In the genomic region with DNA sequence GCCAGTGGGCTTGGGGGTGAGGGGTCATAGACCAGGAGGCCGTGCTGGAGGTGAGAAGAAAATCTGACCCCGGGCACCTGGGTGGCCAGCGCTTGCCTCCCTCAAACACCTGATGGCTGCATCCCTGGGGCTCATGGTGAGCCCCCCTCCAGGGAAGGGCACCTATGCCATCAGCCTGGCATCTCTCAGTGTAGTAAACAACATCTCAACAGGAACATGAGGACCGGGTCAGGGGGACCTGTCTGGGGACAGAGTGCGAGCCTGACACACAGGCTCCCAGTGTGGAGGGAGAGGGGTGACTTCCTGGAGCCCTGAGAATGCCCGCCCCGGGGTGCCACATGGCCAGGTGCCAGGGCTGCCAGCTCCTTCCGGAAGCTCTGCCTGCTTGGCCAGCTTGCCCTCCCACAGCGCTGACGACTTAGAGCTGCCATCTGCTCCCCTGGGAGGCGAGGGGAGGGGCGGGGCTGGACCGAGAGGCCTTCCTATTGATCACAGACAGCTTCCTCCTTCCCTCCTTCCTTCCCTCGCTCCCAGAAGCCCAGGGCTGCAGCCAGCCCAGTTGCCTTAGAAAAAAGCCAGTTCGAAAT, we compare ENCODE assay signal across 10 cellular contexts. TPM values are rescaled to one million over a fixed set of nuclear protein-coding genes. Genes with fewer than 3 reads are reported as not detected.
DNase-seq lines count a peak whose midpoint lies in the region; ATAC-seq and TF ChIP-seq lines count a peak whose summit lies in the region.
"Had no signal": no experiment of that assay in that cellular context is flagged by ENCODE, and none has a peak within 500 bp of the region (broad histone marks: within the 10 kb centered on the region; RNA-seq: fewer than 3 reads in every experiment).

No MANE protein-coding gene starts in this region.

- peak; percentile 50 to 56 for ATAC-seq in stimulated activated naive B cell treated with anti-CD40 and anti-IgM and Interleukin-4, amounts not matched to agents 10 μg/mL and 1 μg/mL and 100 μg/mL, for 72 hours (replicated peaks)
- ATAC-seq in GM19324 (IDR thresholded peaks at IDR 0.05; ENCODE audit: low FRiP score, unreplicated experiment) = no peak
- no peak for ATAC-seq in GM18517 (IDR thresholded peaks at IDR 0.05; ENCODE audit: unreplicated experiment)

- H3K27me3 Mint-ChIP-seq in stimulated activated naive B cell treated with anti-CD40 and anti-IgM and Interleukin-4, amounts not matched to agents 10 μg/mL and 1 μg/mL and 100 μg/mL, for 72 hours = peaks cover 19 to 41% of the 10 kb centered on the region in 2 donors

- H3K9me3 Mint-ChIP-seq in stimulated activated naive B cell treated with anti-CD40 and anti-IgM and Interleukin-4, amounts not matched to agents 10 μg/mL and 1 μg/mL and 100 μg/mL, for 72 hours = no peaks in the 10 kb centered on the region

- peak overlapping the region; percentile 70 for H3K27ac Mint-ChIP-seq in stimulated activated naive B cell treated with anti-CD40 and anti-IgM and Interleukin-4, amounts not matched to agents 10 μg/mL and 1 μg/mL and 100 μg/mL, for 72 hours

- peak; percentile 22 for DNase-seq in activated CD4-positive, alpha-beta T cell treated with anti-CD3 and anti-CD28 coated beads, Interleukin-2, amount 50 U/mL, for 1 hour
- DNase-seq in activated CD4-positive, alpha-beta T cell treated with anti-CD3 and anti-CD28 coated beads for 48 hours = no peak
- DNase-seq in NCI-H69 (lab: John Stamatoyannopoulos, UW) (peak; percentile 98), dorsolateral prefrontal cortex (peak; percentile 36 to 87 (median 76))
- DNase-seq in stimulated activated naive B cell treated with anti-CD40 and anti-IgM and Interleukin-4, amounts not matched to agents 10 μg/mL and 1 μg/mL and 100 μg/mL, for 72 hours = peak; percentile 47
- DNase-seq in central memory CD4-positive, alpha-beta T cell = no peak

- H3K27me3 ChIP-seq in dorsolateral prefrontal cortex = no peaks in the 10 kb centered on the region
- H3K27me3 ChIP-seq: ovary had no signal

- H3K4me1 Mint-ChIP-seq in stimulated activated naive B cell treated with anti-CD40 and anti-IgM and Interleukin-4, amounts not matched to agents 10 μg/mL and 1 μg/mL and 100 μg/mL, for 72 hours = peaks cover 25 to 26% of the 10 kb centered on the region in 2 donors

- peak overlapping the region in 56 of 59 donors; percentile 2 to 86 (median 70) for H3K27ac ChIP-seq in dorsolateral prefrontal cortex
- H3K27ac ChIP-seq: ovary had no signal

- H3K4me3 Mint-ChIP-seq in stimulated activated naive B cell treated with anti-CD40 and anti-IgM and Interleukin-4, amounts not matched to agents 10 μg/mL and 1 μg/mL and 100 μg/mL, for 72 hours = peak overlapping the region in 1 of 2 donors; percentile 39

- intact Hi-C loops in dorsolateral prefrontal cortex (cut with DNase I) = no loop called here

- peak overlapping the region in 1 of 59 donors; percentile 8 for H3K4me3 ChIP-seq in dorsolateral prefrontal cortex
- H3K4me3 ChIP-seq: ovary had no signal

- no peak for TF ChIP-seq CTCF in dorsolateral prefrontal cortex (IDR thresholded peaks at IDR 0.05 in 54 of 56, conservative IDR thresholded peaks at IDR 0.05 in 2 of 56; ENCODE audit: low read depth in 1 of 56, partially characterized antibody in 56 of 56)

- peaks cover 6 to 17% of the 10 kb centered on the region in 2 donors for H3K36me3 Mint-ChIP-seq in stimulated activated naive B cell treated with anti-CD40 and anti-IgM and Interleukin-4, amounts not matched to agents 10 μg/mL and 1 μg/mL and 100 μg/mL, for 72 hours

RNA-seq across cellular contexts. Expression of a gene that starts 12.3 kb away (rescaled TPM):
- total RNA-seq in dorsolateral prefrontal cortex = 100 to 1,000 TPM in 114 of 120 experiments, 10 to 100 TPM in 6; 59.6 to 264 (median 153) TPM

RNA-seq across cellular contexts. Expression of a gene that starts 23.7 kb away (rescaled TPM):
- 10 to 100 TPM; 32.0 to 61.9 (median 46.1) TPM for total RNA-seq in dorsolateral prefrontal cortex

RNA-seq across cellular contexts. Expression of a gene that starts 23.9 kb away (rescaled TPM):
- 10 to 100 TPM in 119 of 120 experiments, 1 to 10 TPM in 1; 9.5 to 21.4 (median 15.8) TPM for total RNA-seq in dorsolateral prefrontal cortex

RNA-seq across cellular contexts. Expression of a gene that starts 31.5 kb away (rescaled TPM):
- total RNA-seq in dorsolateral prefrontal cortex = 10 to 100 TPM in 119 of 120 experiments, 1 to 10 TPM in 1; 8.9 to 40.2 (median 19.5) TPM

RNA-seq across cellular contexts. Expression of a gene that starts 39.5 kb away (rescaled TPM):
- 10 to 100 TPM in 58 of 120 experiments, 1 to 10 TPM in 62; 5.8 to 17.7 (median 9.9) TPM for total RNA-seq in dorsolateral prefrontal cortex
- total RNA-seq: T-helper 2 cell treated with Interferon-gamma antibody and Interleukin-4, amounts not matched to agents 100 ng/mL and 5 ng/mL, for 36 hours had no signal

Comparison
In these comparisons a context has a peak if more than half of its experiments do, and no peak if none do; other contexts are left out.
1. DNase-seq: peak in activated CD4-positive, alpha-beta T cell treated with anti-CD3 and anti-CD28 coated beads, Interleukin-2, amount 50 U/mL, for 1 hour (single experiment), NCI-H69 (single experiment), dorsolateral prefrontal cortex (10 of 10) and stimulated activated naive B cell treated with anti-CD40 and anti-IgM and Interleukin-4, amounts not matched to agents 10 μg/mL and 1 μg/mL and 100 μg/mL, for 72 hours (single experiment); none in activated CD4-positive, alpha-beta T cell treated with anti-CD3 and anti-CD28 coated beads for 48 hours (single experiment) and central memory CD4-positive, alpha-beta T cell (single experiment).
2. ATAC-seq: peak in stimulated activated naive B cell treated with anti-CD40 and anti-IgM and Interleukin-4, amounts not matched to agents 10 μg/mL and 1 μg/mL and 100 μg/mL, for 72 hours (2 of 2); none in GM19324 (single experiment) and GM18517 (single experiment).